ENCODE assay signal across 8 cellular contexts in the genomic region with DNA sequence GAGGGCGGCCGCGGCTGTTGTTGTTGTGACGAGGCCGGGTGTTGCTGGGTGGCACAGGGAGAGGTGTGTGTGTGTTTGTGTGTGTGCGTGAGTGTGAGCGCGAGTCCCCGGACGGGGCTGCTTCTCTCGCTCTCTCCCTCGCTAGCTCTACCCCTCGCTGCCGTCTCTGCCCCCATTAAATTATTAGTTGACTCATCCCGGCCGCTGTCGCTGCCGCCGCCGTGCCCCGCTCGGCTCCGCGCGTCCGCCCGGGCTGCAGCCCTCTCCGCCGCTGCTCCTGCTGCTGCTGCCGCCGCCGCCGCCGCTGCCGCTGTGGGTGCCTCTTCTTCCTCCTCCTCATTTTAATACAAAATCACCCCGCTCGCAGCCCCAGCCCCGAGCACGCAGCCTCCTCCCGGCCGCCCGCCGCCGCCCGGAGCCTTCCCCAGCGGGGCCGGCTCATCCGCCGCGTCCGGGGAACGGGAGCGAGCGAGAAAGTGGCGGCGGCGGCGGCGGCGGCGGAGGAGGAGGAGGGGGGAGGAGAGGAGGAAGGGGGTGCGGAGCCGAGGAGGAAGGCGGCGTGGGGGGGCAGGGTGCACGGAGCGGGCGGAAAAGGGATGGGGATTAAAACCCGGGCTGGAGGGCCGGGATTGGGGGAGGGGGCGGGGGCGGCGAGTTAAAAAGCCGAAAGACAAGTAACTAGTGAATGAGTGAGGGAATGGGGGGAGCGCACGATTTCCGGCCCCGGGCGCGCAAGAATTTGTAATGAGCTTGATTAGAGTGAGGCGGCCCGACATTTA. TPM values are rescaled to one million over a fixed set of nuclear protein-coding genes. Genes with fewer than 3 reads are reported as not detected.
DNase-seq lines count a peak whose midpoint lies in the region; ATAC-seq lines count a peak whose summit lies in the region.

Gene SATB1 (minus strand): TSS at position 478 of the 779 bp plus-strand sequence. CDS start 4,372 bp downstream, outside the sequence.

- under 1% methylated on average over 48 of the region's 82 CpGs for WGBS in mesenchymal stem cell

- H4K8ac ChIP-seq in mesenchymal stem cell (ENCODE audit: low read length): peak within 1 kb of the TSS; percentile 55

- peaks cover 100% of the 10 kb centered on the region for H3K36me3 Mint-ChIP-seq in stimulated activated effector memory CD8-positive, alpha-beta T cell treated with anti-CD3 and anti-CD28 coated beads, Interleukin-12 subunit alpha, Interleukin-12 subunit beta, amount 100 ng/mL, for 72 hours

- H3K27me3 ChIP-seq in endocrine pancreas (ENCODE audit: control insufficient read depth, insufficient read depth, low read length): no peaks in the 10 kb centered on the region
- H3K27me3 ChIP-seq in mesenchymal stem cell (ENCODE audit: control insufficient read depth in 1 of 2, insufficient read depth in 1 of 2, low read length in 2 of 2): peaks cover 0 to 7% of the 10 kb centered on the region in 2 experiments

- peak within 1 kb of the TSS; percentile 73 for H2BK120ac ChIP-seq in mesenchymal stem cell (ENCODE audit: low read depth, low read length)

- peak within 1 kb of the TSS; percentile 98 for H3K27ac Mint-ChIP-seq in stimulated activated effector memory CD8-positive, alpha-beta T cell treated with anti-CD3 and anti-CD28 coated beads, Interleukin-12 subunit alpha, Interleukin-12 subunit beta, amount 100 ng/mL, for 72 hours

- H4K91ac ChIP-seq in mesenchymal stem cell (ENCODE audit: low read length): no peak within 1 kb of the TSS

- peak within 1 kb of the TSS; percentile 82 for H2AFZ ChIP-seq in mesenchymal stem cell (ENCODE audit: low read depth, low read length)

- H2BK12ac ChIP-seq in mesenchymal stem cell (ENCODE audit: low read length in 2 of 2): peak within 1 kb of the TSS in 1 of 2 experiments; percentile 59

- H2AK5ac ChIP-seq in mesenchymal stem cell (ENCODE audit: low read length, severe bottlenecking): no peak within 1 kb of the TSS

- H3K4me3 Mint-ChIP-seq in stimulated activated effector memory CD8-positive, alpha-beta T cell treated with anti-CD3 and anti-CD28 coated beads, Interleukin-12 subunit alpha, Interleukin-12 subunit beta, amount 100 ng/mL, for 72 hours: peak within 1 kb of the TSS; percentile 87

- no peaks in the 10 kb centered on the region for H3K79me1 ChIP-seq in mesenchymal stem cell (replicated peaks; ENCODE audit: low read length, poor library complexity, severe bottlenecking)

- H3K4me3 ChIP-seq in endocrine pancreas (ENCODE audit: control insufficient read depth, insufficient read depth, low read length): peak within 1 kb of the TSS; percentile 95
- peak within 1 kb of the TSS; percentile 80 to 90 for H3K4me3 ChIP-seq in mesenchymal stem cell (ENCODE audit: insufficient read depth in 1 of 2, low read depth in 1 of 2, low read length in 2 of 2)

- peak within 1 kb of the TSS; percentile 11 for H2BK5ac ChIP-seq in mesenchymal stem cell (ENCODE audit: low read depth, low read length, poor library complexity, severe bottlenecking)

- DNase-seq in DMS53 (lab: John Stamatoyannopoulos, UW) (peak; percentile 73), DMS53 treated with DMSO at 0.1 percent for 48 hours (lab: John Stamatoyannopoulos, UW; ENCODE audit: unreplicated experiment) (no peak), NCI-H774 (lab: John Stamatoyannopoulos, UW) (peak; percentile 62), mesenchymal stem cell (peak; percentile 69)
- peak; percentile 86 for DNase-seq in activated CD8-positive, alpha-beta memory T cell treated with anti-CD3 and anti-CD28 coated beads for 24 hours
- DNase-seq in stimulated activated effector memory CD8-positive, alpha-beta T cell treated with anti-CD3 and anti-CD28 coated beads, Interleukin-12 subunit alpha, Interleukin-12 subunit beta, amount 100 ng/mL, for 72 hours (ENCODE audit: low spot score in 2 of 2): peak; percentile 38 to 82

- H3K4me1 Mint-ChIP-seq in stimulated activated effector memory CD8-positive, alpha-beta T cell treated with anti-CD3 and anti-CD28 coated beads, Interleukin-12 subunit alpha, Interleukin-12 subunit beta, amount 100 ng/mL, for 72 hours: peaks cover 74% of the 10 kb centered on the region

- peaks cover 3% of the 10 kb centered on the region for H3K36me3 ChIP-seq in endocrine pancreas (ENCODE audit: control insufficient read depth, insufficient read depth, low read length)
- peaks cover 0 to 7% of the 10 kb centered on the region in 2 experiments for H3K36me3 ChIP-seq in mesenchymal stem cell (ENCODE audit: control insufficient read depth in 1 of 2, insufficient read depth in 2 of 2, low read depth in 1 of 2, low read length in 2 of 2)

- no peak within 1 kb of the TSS for H3K27ac ChIP-seq in mesenchymal stem cell (ENCODE audit: low read length, poor library complexity, severe bottlenecking)

- H3K4me1 ChIP-seq in endocrine pancreas (ENCODE audit: control insufficient read depth, insufficient read depth, low read length): peaks cover 17% of the 10 kb centered on the region
- H3K4me1 ChIP-seq in mesenchymal stem cell (ENCODE audit: control insufficient read depth, insufficient read depth, low read depth, low read length): no peaks in the 10 kb centered on the region

- no peaks in the 10 kb centered on the region for H3K9me3 Mint-ChIP-seq in stimulated activated effector memory CD8-positive, alpha-beta T cell treated with anti-CD3 and anti-CD28 coated beads, Interleukin-12 subunit alpha, Interleukin-12 subunit beta, amount 100 ng/mL, for 72 hours

- peak within 1 kb of the TSS; percentile 80 for H2BK15ac ChIP-seq in mesenchymal stem cell (ENCODE audit: low read depth, poor library complexity, severe bottlenecking)

- H3K9ac ChIP-seq in endocrine pancreas (ENCODE audit: control insufficient read depth, insufficient read depth, low read length) (peak within 1 kb of the TSS; percentile 95), mesenchymal stem cell (ENCODE audit: low read length) (peak within 1 kb of the TSS; percentile 91)

- peak within 1 kb of the TSS in 1 of 2 experiments; percentile 73 for H3K4ac ChIP-seq in mesenchymal stem cell (ENCODE audit: low read depth in 1 of 2, low read length in 2 of 2)

- H3K4me2 ChIP-seq in mesenchymal stem cell (ENCODE audit: low read length, poor library complexity, severe bottlenecking): peak within 1 kb of the TSS; percentile 97

- peak within 1 kb of the TSS; percentile 70 to 80 for H3K18ac ChIP-seq in mesenchymal stem cell (ENCODE audit: low read depth in 1 of 2, low read length in 2 of 2)

- peak; percentile 46 for ATAC-seq in HG03025 (IDR thresholded peaks at IDR 0.05; ENCODE audit: low FRiP score, unreplicated experiment)
- ATAC-seq in stimulated activated effector memory CD8-positive, alpha-beta T cell treated with anti-CD3 and anti-CD28 coated beads, Interleukin-12 subunit alpha, Interleukin-12 subunit beta, amount 100 ng/mL, for 72 hours: peak; percentile 62

- H3K14ac ChIP-seq in mesenchymal stem cell (ENCODE audit: low read length in 2 of 2): peak within 1 kb of the TSS; percentile 3 to 60

- H3K23ac ChIP-seq in mesenchymal stem cell (ENCODE audit: low read length in 2 of 2): peak within 1 kb of the TSS in 1 of 2 experiments; percentile 89

- H3K9me3 ChIP-seq in endocrine pancreas (ENCODE audit: control insufficient read depth, low read length) (no peaks in the 10 kb centered on the region), mesenchymal stem cell (ENCODE audit: control insufficient read depth, low read length) (no peaks in the 10 kb centered on the region)

RNA-seq across cellular contexts. Expression of gene SATB1, which starts in this region (rescaled TPM):
- polyA plus RNA-seq in mesenchymal stem cell (2013, experiment 1 of 2): 6.3 TPM
- 6.4 TPM for polyA plus RNA-seq in mesenchymal stem cell (2013, experiment 2 of 2)
